In the genomic region with DNA sequence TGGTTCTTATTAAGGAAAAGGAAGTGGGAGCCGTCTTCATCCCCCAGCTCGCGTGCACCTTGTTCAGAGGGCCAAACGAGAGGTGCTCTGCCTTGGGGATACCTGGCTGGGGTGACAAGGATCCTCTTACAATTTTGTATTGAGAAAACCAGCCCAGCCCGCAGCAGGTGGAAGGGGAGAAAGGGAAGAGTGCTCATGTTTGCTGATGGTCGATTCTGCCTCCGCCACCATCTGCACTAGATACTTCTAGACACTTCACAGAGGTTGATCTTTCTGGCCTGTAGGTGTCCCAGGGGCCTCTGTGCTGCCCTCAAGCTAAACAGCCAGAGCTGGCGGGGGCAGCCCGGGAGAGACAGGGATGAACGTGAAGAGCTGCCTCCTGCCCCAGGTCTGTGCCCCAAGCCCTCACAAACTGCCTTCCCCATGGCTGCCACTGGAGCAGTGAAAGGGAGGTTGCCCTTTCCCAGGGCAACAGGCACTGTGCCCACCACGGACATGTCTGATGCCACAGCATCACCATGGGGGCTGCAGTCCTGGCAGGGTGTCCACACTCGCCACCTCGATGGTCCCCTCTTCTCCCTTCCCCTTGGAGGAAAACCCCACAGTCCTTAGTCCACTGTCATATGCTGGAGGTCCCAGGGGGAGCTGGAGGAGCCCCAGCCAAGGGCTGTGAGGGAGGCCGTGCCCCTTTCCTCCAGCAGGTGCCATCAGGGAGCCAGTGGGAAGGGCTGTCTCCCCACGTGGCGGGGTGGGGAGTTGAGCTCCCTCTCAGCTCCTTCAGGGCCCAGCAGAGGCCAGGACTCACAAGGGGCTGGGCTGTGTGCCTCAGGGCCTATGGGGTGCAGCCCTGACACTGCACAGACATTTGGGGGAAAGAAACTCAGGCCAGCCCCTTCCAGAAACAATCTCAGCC, we compare ENCODE assay signal across 1 cellular context.
TF ChIP-seq lines count a peak whose summit lies in the region.

No MANE protein-coding gene starts in this region.

TF ChIP-seq in endothelial cell of umbilical vein, 7 proteins besides CTCF, POLR2A, EP300 and RAD21:
- TF ChIP-seq EZH2 (IDR thresholded peaks at IDR 0.05; ENCODE audit: borderline replicate concordance, low read depth, low read length, severe bottlenecking) (no peak), JUN (IDR thresholded peaks at IDR 0.05; ENCODE audit: borderline replicate concordance, insufficient read depth, insufficient read length, low read depth) (no peak), GATA2 (IDR thresholded peaks at IDR 0.05; ENCODE audit: insufficient read depth, insufficient read length, low read depth, low read length) (no peak), POLR2AphosphoS5 (IDR thresholded peaks at IDR 0.05; ENCODE audit: insufficient read depth, low read depth, low read length) (no peak), MYC (IDR thresholded peaks at IDR 0.05; ENCODE audit: low read depth, low read length) (no peak)
- TF ChIP-seq, protein P1, sequence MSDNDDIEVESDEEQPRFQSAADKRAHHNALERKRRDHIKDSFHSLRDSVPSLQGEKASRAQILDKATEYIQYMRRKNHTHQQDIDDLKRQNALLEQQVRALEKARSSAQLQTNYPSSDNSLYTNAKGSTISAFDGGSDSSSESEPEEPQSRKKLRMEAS (IDR thresholded peaks at IDR 0.05; ENCODE audit: insufficient read depth, insufficient read length), result no peak
